Comparison of ENCODE assay signal across 19 cellular contexts in the genomic region with DNA sequence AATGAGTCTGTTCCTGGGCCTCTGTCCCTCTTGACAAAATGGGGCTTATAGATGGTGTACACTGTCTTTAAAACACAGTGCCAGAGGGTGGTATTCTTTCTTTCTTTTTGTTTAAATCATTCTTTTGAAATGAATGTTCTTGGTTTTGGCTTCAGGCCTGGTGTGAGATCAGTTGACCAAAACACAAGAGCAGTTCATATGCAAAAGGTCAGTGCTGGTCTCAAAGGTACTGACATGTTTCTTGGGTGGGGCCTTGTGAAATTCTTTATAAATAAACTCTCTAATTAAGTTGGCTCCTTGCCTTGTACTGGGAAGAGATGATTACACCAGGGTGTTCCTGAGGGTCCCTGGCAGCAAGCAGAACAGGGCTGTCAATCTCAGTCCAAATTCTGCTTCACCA.
A peak's percentile ranks its signal among the peaks of the same experiment; 100 is the strongest.
DNase-seq lines count a peak whose midpoint lies in the region; TF ChIP-seq lines count a peak whose summit lies in the region.
"Had no signal": no experiment of that assay in that cellular context is flagged by ENCODE, and none has a peak within 500 bp of the region (broad histone marks: within the 10 kb centered on the region; RNA-seq: fewer than 3 reads in every experiment).

No MANE protein-coding gene starts in this region.

- H3K27ac ChIP-seq in mammary epithelial cell (ENCODE audit: insufficient read depth, low read depth, low read length) = no peak overlapping the region
- H3K27ac ChIP-seq in esophagus muscularis mucosa (replicated peaks in 1 of 4) = peak overlapping the region; percentile 33 to 61 (median 56)
- H3K27ac ChIP-seq in uterus = peak overlapping the region; percentile 10 to 28
- H3K27ac ChIP-seq: dorsolateral prefrontal cortex had no signal

- H3K27ac Mint-ChIP-seq in MCF 10A (ENCODE audit: low read depth, unreplicated experiment) = peak overlapping the region; percentile 54
- H3K27ac Mint-ChIP-seq in activated CD4-positive, alpha-beta memory T cell treated with anti-CD3 and anti-CD28 coated beads, Interleukin-2, amount 10 ng/mL, durations not matched to agents 7 days and 5 days = no peak overlapping the region
- H3K27ac Mint-ChIP-seq: activated T-cell treated with anti-CD3 and anti-CD28 coated beads, Interleukin-2, amount 50 U/mL, for 24 hours; H9; naive thymus-derived CD8-positive, alpha-beta T cell; T-cell had no signal

- no peaks in the 10 kb centered on the region for H3K36me3 Mint-ChIP-seq in MCF 10A (ENCODE audit: insufficient read depth, unreplicated experiment)
- no peaks in the 10 kb centered on the region for H3K36me3 Mint-ChIP-seq in activated CD4-positive, alpha-beta memory T cell treated with anti-CD3 and anti-CD28 coated beads, Interleukin-2, amount 10 ng/mL, durations not matched to agents 7 days and 5 days (ENCODE audit: low read depth)
- H3K36me3 Mint-ChIP-seq: naive thymus-derived CD8-positive, alpha-beta T cell; T-cell had no signal

- in situ Hi-C loops in mammary epithelial cell (cut with MboI; ENCODE audit: low sequenced_read_pairs in 2 of 2) = no loop called here

- BruUV-seq in MCF 10A (replicated peaks; lab: Mats Ljungman, UMichigan) (no TSS peak), mammary epithelial cell (replicated peaks; lab: Mats Ljungman, UMichigan) (no TSS peak)

- intact Hi-C loops in MCF 10A (cut with micrococcal nuclease) (no loop called here), mammary epithelial cell (cut with micrococcal nuclease) (no loop called here), esophagus muscularis mucosa (cut with DNase I) (no loop called here), uterus (cut with DNase I; ENCODE audit: low total_unique reads) (no loop called here)

- peaks cover 8% of the 10 kb centered on the region for H3K9me3 Mint-ChIP-seq in MCF 10A (ENCODE audit: unreplicated experiment)
- peaks cover 3% of the 10 kb centered on the region for H3K9me3 Mint-ChIP-seq in activated CD4-positive, alpha-beta memory T cell treated with anti-CD3 and anti-CD28 coated beads, Interleukin-2, amount 10 ng/mL, durations not matched to agents 7 days and 5 days
- H3K9me3 Mint-ChIP-seq: H9 had no signal

- dilution Hi-C loops in mammary epithelial cell (cut with HindIII; ENCODE audit: low sequenced_read_pairs) = no loop called here

- H3K4me3 Mint-ChIP-seq in MCF 10A (ENCODE audit: unreplicated experiment) = no peak overlapping the region
- no peak overlapping the region for H3K4me3 Mint-ChIP-seq in activated CD4-positive, alpha-beta memory T cell treated with anti-CD3 and anti-CD28 coated beads, Interleukin-2, amount 10 ng/mL, durations not matched to agents 7 days and 5 days
- H3K4me3 Mint-ChIP-seq: activated T-cell treated with anti-CD3 and anti-CD28 coated beads, Interleukin-2, amount 50 U/mL, for 24 hours; H9; naive thymus-derived CD8-positive, alpha-beta T cell; T-cell had no signal

- H3K9me3 ChIP-seq in mammary epithelial cell (replicated peaks; ENCODE audit: insufficient read depth, low read length) (peaks cover 6% of the 10 kb centered on the region), esophagus muscularis mucosa (no peaks in the 10 kb centered on the region), uterus (no peaks in the 10 kb centered on the region)

- CTCF ChIA-PET in MCF 10A (lab: Yijun Ruan, JAX) = no interaction called here
- CTCF ChIA-PET in mammary epithelial cell (lab: Charles Lee; ENCODE audit: low non-redundant PET) = no interaction called here
- CTCF ChIA-PET in activated CD4-positive, alpha-beta memory T cell treated with anti-CD3 and anti-CD28 coated beads, Interleukin-2, amount 10 ng/mL, durations not matched to agents 7 days and 5 days (lab: Charles Lee) = no interaction called here

- POLR2A ChIA-PET in MCF 10A (lab: Yijun Ruan, JAX) = interaction anchor here (1.1 kb wide), 1 partner anchor 41 kb away, joined by 3 read pairs; no protein-coding TSS in a partner anchor
- POLR2A ChIA-PET in activated CD4-positive, alpha-beta memory T cell treated with anti-CD3 and anti-CD28 coated beads, Interleukin-2, amount 10 ng/mL, durations not matched to agents 7 days and 5 days (lab: Charles Lee) = no interaction called here

- TF ChIP-seq CTCF in MCF 10A (IDR thresholded peaks at IDR 0.05; ENCODE audit: unreplicated experiment) (no peak), mammary epithelial cell (conservative IDR thresholded peaks at IDR 0.05 in 1 of 2, IDR thresholded peaks at IDR 0.05 in 1 of 2; ENCODE audit: extremely low read depth in 1 of 2, insufficient read depth in 1 of 2, low read depth in 1 of 2, low read length in 2 of 2) (no peak), esophagus muscularis mucosa (IDR thresholded peaks at IDR 0.05) (no peak), uterus (IDR thresholded peaks at IDR 0.05) (no peak)

- no peaks in the 10 kb centered on the region for H3K27me3 ChIP-seq in mammary epithelial cell (ENCODE audit: insufficient read depth, low read length)
- H3K27me3 ChIP-seq in esophagus muscularis mucosa = no peaks in the 10 kb centered on the region
- no peaks in the 10 kb centered on the region for H3K27me3 ChIP-seq in uterus
- H3K27me3 ChIP-seq: dorsolateral prefrontal cortex had no signal

- no peak overlapping the region for H3K9ac ChIP-seq in mammary epithelial cell (ENCODE audit: insufficient read depth, low read length)

- H3K4me2 ChIP-seq in mammary epithelial cell (ENCODE audit: insufficient read depth, low read depth, low read length) = no peak overlapping the region

- DNase-seq in MCF 10A (ENCODE audit: unreplicated experiment) = no peak
- DNase-seq in mammary epithelial cell = no peak
- DNase-seq in esophagus muscularis mucosa (ENCODE audit: extremely low spot score) = no peak
- DNase-seq in iris pigment epithelial cell (ENCODE audit: low read depth) = peak; percentile 39
- DNase-seq in uterus = no peak
- DNase-seq in stimulated activated CD4-positive, alpha-beta T cell treated with anti-CD3 and anti-CD28 coated beads, Interleukin-2, amount 100 ng/mL, for 48 hours = no peak
- DNase-seq in glomerular visceral epithelial cell (ENCODE audit: extremely low spot score) = no peak
- no peak for DNase-seq in activated CD4-positive, alpha-beta memory T cell treated with anti-CD3 and anti-CD28 coated beads, Interleukin-2, amount 10 ng/mL, durations not matched to agents 7 days and 5 days
- DNase-seq: activated T-cell treated with anti-CD3 and anti-CD28 coated beads, Interleukin-2, amount 50 U/mL, for 24 hours; amniotic stem cell; DMS 273 treated with DMSO at 0.1 percent for 48 hours; dorsolateral prefrontal cortex; H9; naive thymus-derived CD8-positive, alpha-beta T cell; NCI-H1436 treated with DMSO at 0.1 percent for 48 hours; NCI-H446 treated with DMSO at 0.1 percent for 48 hours; stimulated activated naive CD4-positive, alpha-beta T cell; T-cell had no signal

- no peaks in the 10 kb centered on the region for H3K4me1 ChIP-seq in mammary epithelial cell (ENCODE audit: insufficient read depth, low read length)
- H3K4me1 ChIP-seq in esophagus muscularis mucosa = peaks cover 13 to 33% (median 30%) of the 10 kb centered on the region in 4 donors
- no peaks in the 10 kb centered on the region for H3K4me1 ChIP-seq in uterus

- peaks cover 17% of the 10 kb centered on the region for H3K4me1 Mint-ChIP-seq in MCF 10A (ENCODE audit: insufficient read depth, unreplicated experiment)
- H3K4me1 Mint-ChIP-seq in activated CD4-positive, alpha-beta memory T cell treated with anti-CD3 and anti-CD28 coated beads, Interleukin-2, amount 10 ng/mL, durations not matched to agents 7 days and 5 days = no peaks in the 10 kb centered on the region
- H3K4me1 Mint-ChIP-seq: naive thymus-derived CD8-positive, alpha-beta T cell; T-cell had no signal

- no peaks in the 10 kb centered on the region for H3K36me3 ChIP-seq in mammary epithelial cell (ENCODE audit: insufficient read depth, low read length)
- no peaks in the 10 kb centered on the region for H3K36me3 ChIP-seq in esophagus muscularis mucosa
- no peaks in the 10 kb centered on the region for H3K36me3 ChIP-seq in uterus

- H2AFZ ChIP-seq in mammary epithelial cell (ENCODE audit: low read depth, low read length) = no peak overlapping the region

- H4K20me1 ChIP-seq in mammary epithelial cell (ENCODE audit: insufficient read depth, low read length) = no peaks in the 10 kb centered on the region

- no peak overlapping the region for H3K4me3 ChIP-seq in mammary epithelial cell (replicated peaks in 1 of 3; ENCODE audit: insufficient read depth in 1 of 3, low read depth in 2 of 3, low read length in 3 of 3)
- H3K4me3 ChIP-seq in esophagus muscularis mucosa = no peak overlapping the region
- no peak overlapping the region for H3K4me3 ChIP-seq in uterus
- H3K4me3 ChIP-seq: dorsolateral prefrontal cortex, K562 had no signal

- H3K79me2 ChIP-seq in mammary epithelial cell (ENCODE audit: insufficient read depth, low read length) = no peaks in the 10 kb centered on the region

- no peak for TF ChIP-seq POLR2A in esophagus muscularis mucosa (IDR thresholded peaks at IDR 0.05; ENCODE audit: low read depth)
- TF ChIP-seq POLR2A in uterus (IDR thresholded peaks at IDR 0.05) = no peak

- TF ChIP-seq EP300 in esophagus muscularis mucosa (IDR thresholded peaks at IDR 0.05) = no peak

- H3K27me3 Mint-ChIP-seq in MCF 10A (ENCODE audit: insufficient read depth, unreplicated experiment) = no peaks in the 10 kb centered on the region
- H3K27me3 Mint-ChIP-seq in activated CD4-positive, alpha-beta memory T cell treated with anti-CD3 and anti-CD28 coated beads, Interleukin-2, amount 10 ng/mL, durations not matched to agents 7 days and 5 days = no peaks in the 10 kb centered on the region
